In genomic region chr11:22477312-22477711, GRCh38 we compare ENCODE assay signal across 20 cellular contexts.
A peak's percentile ranks its signal among the peaks of the same experiment; 100 is the strongest.
DNase-seq lines count a peak whose midpoint lies in the region; ATAC-seq and TF ChIP-seq lines count a peak whose summit lies in the region.
"Had no signal": no experiment of that assay in that cellular context is flagged by ENCODE, and none has a peak within 500 bp of the region (broad histone marks: within the 10 kb centered on the region; RNA-seq: fewer than 3 reads in every experiment).

No MANE protein-coding gene starts in this region.

- H3K27me3 ChIP-seq in MM.1S (replicated peaks; ENCODE audit: insufficient read depth, low read length) (no peaks in the 10 kb centered on the region), adipocyte (replicated peaks; ENCODE audit: control insufficient read depth, insufficient read depth, low read length) (no peaks in the 10 kb centered on the region), foreskin keratinocyte (no peaks in the 10 kb centered on the region)

- H3K4me3 ChIP-seq in MM.1S (ENCODE audit: low read length) (no peak overlapping the region), adipocyte (ENCODE audit: low read length) (no peak overlapping the region)

- CTCF ChIA-PET in RWPE1 (lab: Yijun Ruan, JAX) = no interaction called here

- no peaks in the 10 kb centered on the region for H3K79me2 ChIP-seq in MM.1S (ENCODE audit: low read length)

- POLR2A ChIA-PET in RWPE1 (lab: Yijun Ruan, JAX; ENCODE audit: low non-redundant PET) = no interaction called here

- H3K4me2 ChIP-seq in MM.1S (ENCODE audit: low read depth, low read length) = no peak overlapping the region; the same call in 1 of the 2 replicates

- TF ChIP-seq CTCF in MM.1S (IDR thresholded peaks at IDR 0.05; ENCODE audit: low read length) (no peak), foreskin keratinocyte (conservative IDR thresholded peaks at IDR 0.05) (no peak), RWPE1 (conservative IDR thresholded peaks at IDR 0.05; ENCODE audit: low read depth) (no peak)

- ATAC-seq in foreskin keratinocyte = peak; percentile 44
- ATAC-seq: Panc1 had no signal

- no peak overlapping the region for H3K27ac ChIP-seq in MM.1S (ENCODE audit: low read length)
- no peak overlapping the region for H3K27ac ChIP-seq in foreskin keratinocyte
- H3K27ac ChIP-seq in RWPE1 = no peak overlapping the region
- H3K27ac ChIP-seq: HL-60 had no signal

- H3F3A ChIP-seq in MM.1S (ENCODE audit: insufficient read depth, low read length) = no peaks in the 10 kb centered on the region

- no peaks in the 10 kb centered on the region for H3K9me2 ChIP-seq in MM.1S (replicated peaks; ENCODE audit: insufficient read depth, low read length)

- no peaks in the 10 kb centered on the region for H4K20me1 ChIP-seq in MM.1S (ENCODE audit: insufficient read depth, low read length)

- DNase-seq in MM.1S (peak; percentile 24), adipocyte (ENCODE audit: low read depth) (peak; percentile 63), foreskin keratinocyte (peak in 1 of 2 donors; percentile 37), NCI-H2171 (lab: John Stamatoyannopoulos, UW) (no peak), RWPE1 (ENCODE audit: low spot score) (no peak), COR-L47 (lab: John Stamatoyannopoulos, UW) (no peak), anterior cingulate cortex (lab: John Stamatoyannopoulos, UW) (no peak)
- DNase-seq: C1 segment of cervical spinal cord; Calu3; CD8-positive, alpha-beta memory T cell; DND-41; H7; MV-4-11; NCI-H1105; NCI-H1436 treated with DMSO at 0.1 percent for 48 hours; NCI-H187 treated with DMSO at 0.1 percent for 48 hours; NCI-H526 treated with DMSO at 0.1 percent for 48 hours; SHP77 treated with DMSO at 0.1 percent for 48 hours had no signal

- H3K9ac ChIP-seq in MM.1S (ENCODE audit: low read length) (no peak overlapping the region), adipocyte (ENCODE audit: low read length) (no peak overlapping the region)

- H3K9me3 ChIP-seq in MM.1S (replicated peaks; ENCODE audit: insufficient read depth, low read length) (no peaks in the 10 kb centered on the region), adipocyte (ENCODE audit: control insufficient read depth, low read length) (no peaks in the 10 kb centered on the region)

- H3K36me3 ChIP-seq in MM.1S (replicated peaks; ENCODE audit: insufficient read depth, low read length) (no peaks in the 10 kb centered on the region), adipocyte (ENCODE audit: control insufficient read depth, insufficient read depth, low read length, severe bottlenecking) (no peaks in the 10 kb centered on the region)

- H2AFZ ChIP-seq in MM.1S (ENCODE audit: low read length) = no peak overlapping the region

- peaks cover 13% of the 10 kb centered on the region for H3K4me1 ChIP-seq in MM.1S (ENCODE audit: low read length)
- peaks cover 21% of the 10 kb centered on the region for H3K4me1 ChIP-seq in adipocyte (ENCODE audit: control insufficient read depth, insufficient read depth, low read length)
- H3K4me1 ChIP-seq in foreskin keratinocyte = no peaks in the 10 kb centered on the region

Comparison
In these comparisons a context has a peak if more than half of its experiments do, and no peak if none do; other contexts are left out.
1. DNase-seq: peak in MM.1S (single experiment) and adipocyte (single experiment); none in NCI-H2171 (single experiment), RWPE1 (single experiment), COR-L47 (single experiment) and anterior cingulate cortex (0 of 58).